In the genomic region with DNA sequence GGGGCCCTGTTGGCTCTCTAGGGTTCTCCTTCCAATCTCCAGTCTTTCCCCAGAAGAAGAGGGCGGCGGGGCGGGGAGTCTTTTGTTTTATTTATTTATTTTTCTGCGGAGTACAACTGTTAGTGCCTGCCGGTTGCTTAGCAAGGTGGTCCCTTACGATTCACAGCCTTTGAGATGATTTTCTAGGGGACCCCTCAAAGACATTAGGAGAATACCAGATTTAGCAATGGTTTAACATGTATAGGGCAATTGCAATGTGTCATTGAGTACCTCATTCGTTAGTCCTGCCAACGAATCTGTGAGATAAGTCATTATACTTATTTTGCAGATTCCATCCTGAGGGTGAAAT, we compare ENCODE assay signal across 1 cellular context.
TF ChIP-seq lines count a peak whose summit lies in the region.

No MANE protein-coding gene starts in this region.

TF ChIP-seq in neural cell, 6 proteins besides CTCF, POLR2A, EP300 and RAD21 (continued from another document):
- TF ChIP-seq, protein P1, sequence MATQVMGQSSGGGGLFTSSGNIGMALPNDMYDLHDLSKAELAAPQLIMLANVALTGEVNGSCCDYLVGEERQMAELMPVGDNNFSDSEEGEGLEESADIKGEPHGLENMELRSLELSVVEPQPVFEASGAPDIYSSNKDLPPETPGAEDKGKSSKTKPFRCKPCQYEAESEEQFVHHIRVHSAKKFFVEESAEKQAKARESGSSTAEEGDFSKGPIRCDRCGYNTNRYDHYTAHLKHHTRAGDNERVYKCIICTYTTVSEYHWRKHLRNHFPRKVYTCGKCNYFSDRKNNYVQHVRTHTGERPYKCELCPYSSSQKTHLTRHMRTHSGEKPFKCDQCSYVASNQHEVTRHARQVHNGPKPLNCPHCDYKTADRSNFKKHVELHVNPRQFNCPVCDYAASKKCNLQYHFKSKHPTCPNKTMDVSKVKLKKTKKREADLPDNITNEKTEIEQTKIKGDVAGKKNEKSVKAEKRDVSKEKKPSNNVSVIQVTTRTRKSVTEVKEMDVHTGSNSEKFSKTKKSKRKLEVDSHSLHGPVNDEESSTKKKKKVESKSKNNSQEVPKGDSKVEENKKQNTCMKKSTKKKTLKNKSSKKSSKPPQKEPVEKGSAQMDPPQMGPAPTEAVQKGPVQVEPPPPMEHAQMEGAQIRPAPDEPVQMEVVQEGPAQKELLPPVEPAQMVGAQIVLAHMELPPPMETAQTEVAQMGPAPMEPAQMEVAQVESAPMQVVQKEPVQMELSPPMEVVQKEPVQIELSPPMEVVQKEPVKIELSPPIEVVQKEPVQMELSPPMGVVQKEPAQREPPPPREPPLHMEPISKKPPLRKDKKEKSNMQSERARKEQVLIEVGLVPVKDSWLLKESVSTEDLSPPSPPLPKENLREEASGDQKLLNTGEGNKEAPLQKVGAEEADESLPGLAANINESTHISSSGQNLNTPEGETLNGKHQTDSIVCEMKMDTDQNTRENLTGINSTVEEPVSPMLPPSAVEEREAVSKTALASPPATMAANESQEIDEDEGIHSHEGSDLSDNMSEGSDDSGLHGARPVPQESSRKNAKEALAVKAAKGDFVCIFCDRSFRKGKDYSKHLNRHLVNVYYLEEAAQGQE (IDR thresholded peaks at IDR 0.05; ENCODE audit: borderline replicate concordance) = no peak
- TF ChIP-seq POLR2AphosphoS5 (IDR thresholded peaks at IDR 0.05) (no peak), SMC3 (conservative IDR thresholded peaks at IDR 0.05; ENCODE audit: poor library complexity) (no peak)
